Comparison of ENCODE assay signal across 1 cellular context in the genomic region with DNA sequence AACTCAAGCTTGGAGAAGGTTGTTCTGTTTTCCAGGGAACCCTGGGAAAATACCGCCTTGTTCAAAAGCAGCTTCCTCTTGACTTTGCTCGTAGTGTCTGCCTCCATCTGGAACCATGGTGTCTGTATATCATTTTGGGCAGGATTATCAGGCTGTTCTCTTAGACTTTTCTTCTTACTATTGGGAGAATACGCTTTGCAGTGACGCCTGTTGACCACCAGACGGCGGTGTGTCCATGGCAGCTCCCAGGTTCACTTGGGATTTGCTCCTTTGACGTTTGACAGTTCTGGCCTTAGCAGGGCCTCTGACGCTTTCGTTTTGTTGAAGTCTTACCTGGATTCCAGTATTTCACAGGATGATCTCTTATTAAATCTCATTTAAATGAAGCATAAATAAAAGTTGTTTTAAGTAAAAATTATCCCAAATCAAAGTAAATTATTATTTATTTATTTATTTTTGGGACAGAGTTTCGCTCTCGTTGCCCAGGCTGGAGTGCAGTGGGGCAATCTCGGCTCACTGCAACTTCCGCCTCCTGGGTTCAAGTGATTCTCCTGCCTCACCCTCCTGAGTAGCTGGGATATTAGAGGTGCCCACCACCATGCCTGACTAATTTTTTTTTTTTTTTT.
TF ChIP-seq lines count a peak whose summit lies in the region.

No MANE protein-coding gene starts in this region.

TF ChIP-seq in GM23338, 12 proteins besides CTCF, POLR2A, EP300 and RAD21 (continued from another document):
- no peak for TF ChIP-seq ETS1 (IDR thresholded peaks at IDR 0.05)
